ENCODE assay signal across 21 cellular contexts in the genomic region with DNA sequence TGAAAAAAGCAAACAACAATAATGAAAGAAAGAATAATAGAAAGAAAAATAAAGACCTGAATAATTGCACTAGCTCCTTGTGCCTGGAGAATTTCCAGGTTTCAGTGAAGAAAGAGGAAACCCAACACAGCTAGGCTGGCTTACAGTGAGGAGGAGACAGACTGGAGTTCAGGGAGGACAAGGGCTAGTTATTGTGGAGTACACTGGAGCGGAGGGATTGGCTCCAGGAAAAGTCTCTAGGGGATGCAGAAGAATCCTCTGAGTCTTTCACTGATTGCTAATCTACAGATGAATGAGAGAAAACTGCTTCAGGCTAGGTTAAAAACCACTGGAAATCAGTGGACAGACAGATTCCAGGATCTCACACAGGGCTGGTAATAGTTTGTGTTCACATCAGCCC.
A peak's percentile ranks its signal among the peaks of the same experiment; 100 is the strongest.
DNase-seq lines count a peak whose midpoint lies in the region; ATAC-seq and TF ChIP-seq lines count a peak whose summit lies in the region.
"Had no signal": no experiment of that assay in that cellular context is flagged by ENCODE, and none has a peak within 500 bp of the region (broad histone marks: within the 10 kb centered on the region; RNA-seq: fewer than 3 reads in every experiment).

No MANE protein-coding gene starts in this region.

- BruUV-seq in IMR-90 (replicated peaks; lab: Mats Ljungman, UMichigan) = no TSS peak

- no peak overlapping the region for H3K27ac ChIP-seq in IMR-90 (ENCODE audit: insufficient read depth, low read length)
- H3K27ac ChIP-seq: spleen, suprapubic skin had no signal

- H2BK15ac ChIP-seq in IMR-90 (ENCODE audit: low read depth, low read length) = no peak overlapping the region

- no peak overlapping the region for H3K4me3 Mint-ChIP-seq in neural crest cell
- H3K4me3 Mint-ChIP-seq: activated CD8-positive, alpha-beta memory T cell treated with anti-CD3 and anti-CD28 coated beads, Interleukin-2, amount 10 ng/mL, durations not matched to agents 7 days and 5 days; B cell; T-helper 2 cell treated with Interferon-gamma antibody and Interleukin-4, amounts not matched to agents 5 μg/mL and 100 μg/mL, for 36 hours had no signal

- peak overlapping the region; percentile 36 for H3K27ac Mint-ChIP-seq in neural crest cell (ENCODE audit: unreplicated experiment)
- H3K27ac Mint-ChIP-seq: activated CD8-positive, alpha-beta memory T cell treated with anti-CD3 and anti-CD28 coated beads, Interleukin-2, amount 10 ng/mL, durations not matched to agents 7 days and 5 days; B cell; T-helper 2 cell treated with Interferon-gamma antibody and Interleukin-4, amounts not matched to agents 5 μg/mL and 100 μg/mL, for 36 hours had no signal

- H2BK5ac ChIP-seq in IMR-90 (ENCODE audit: low read depth, low read length, poor library complexity, severe bottlenecking) = no peak overlapping the region

- no peaks in the 10 kb centered on the region for H3K36me3 Mint-ChIP-seq in neural crest cell (ENCODE audit: low read depth)

- no peak overlapping the region for H4K5ac ChIP-seq in IMR-90 (ENCODE audit: low read depth, low read length)

- H3K9me3 Mint-ChIP-seq in neural crest cell = no peaks in the 10 kb centered on the region
- H3K9me3 Mint-ChIP-seq: T-helper 2 cell treated with Interferon-gamma antibody and Interleukin-4, amounts not matched to agents 5 μg/mL and 100 μg/mL, for 36 hours had no signal

- no peak overlapping the region for H4K8ac ChIP-seq in IMR-90 (ENCODE audit: low read depth in 2 of 2, low read length in 2 of 2)

- no peak overlapping the region for H3K23ac ChIP-seq in IMR-90 (ENCODE audit: low read depth, low read length)

- no peak for TF ChIP-seq POLR2A in IMR-90 (IDR thresholded peaks at IDR 0.05; ENCODE audit: low read depth, low read length)

- dilution Hi-C loops in IMR-90 (cut with HindIII; ENCODE audit: low sequenced_read_pairs, unreplicated experiment) = no loop called here

- no peak overlapping the region for H2AK9ac ChIP-seq in IMR-90 (replicated peaks; ENCODE audit: low read depth, low read length, poor library complexity)

- peaks cover 2% of the 10 kb centered on the region; the same call in 1 of the 2 replicates for H3K4me1 ChIP-seq in IMR-90 (ENCODE audit: control insufficient read depth, insufficient read depth, low read length)

- in situ Hi-C loops in IMR-90 (cut with MboI; ENCODE audit: low sequenced_read_pairs) = no loop called here

- H4K20me1 ChIP-seq in IMR-90 (ENCODE audit: insufficient read depth, low read length) = no peaks in the 10 kb centered on the region

- H3K27me3 Mint-ChIP-seq in neural crest cell (ENCODE audit: low read depth) = peaks cover 2% of the 10 kb centered on the region

- peaks cover 2% of the 10 kb centered on the region; the same call in 1 of the 2 replicates for H3K9me1 ChIP-seq in IMR-90 (ENCODE audit: insufficient read depth, low read length)

- H3K36me3 ChIP-seq in IMR-90 (ENCODE audit: control insufficient read depth, insufficient read depth, low read length) = no peaks in the 10 kb centered on the region
- H3K36me3 ChIP-seq: spleen, suprapubic skin had no signal

- H3K4ac ChIP-seq in IMR-90 (ENCODE audit: low read depth, low read length) = no peak overlapping the region

- DNase-seq in AG20443 (ENCODE audit: low spot score) (peak; percentile 39), IMR-90 (no peak), fibroblast of mammary gland (ENCODE audit: low read depth) (peak; percentile 82), neural crest cell (ENCODE audit: low read depth, low spot score) (no peak), middle frontal gyrus (ENCODE audit: extremely low spot score, low spot score) (no peak), activated gamma-delta T cell (lab: John Stamatoyannopoulos, UW) (no peak), NOMO-1 treated with dmso at 0.1 percent for 144 hours (lab: John Stamatoyannopoulos, UW; ENCODE audit: unreplicated experiment) (no peak)
- DNase-seq: activated CD8-positive, alpha-beta memory T cell treated with anti-CD3 and anti-CD28 coated beads, Interleukin-2, amount 10 ng/mL, durations not matched to agents 7 days and 5 days; Calu3; central memory CD4-positive, alpha-beta T cell; effector CD4-positive, alpha-beta T cell; KG1; NCI-H2029 treated with DMSO at 0.1 percent for 48 hours; NCI-H524; posterior cingulate gyrus; SHP77 treated with DMSO at 0.1 percent for 48 hours; spleen had no signal

- TF ChIP-seq CTCF in IMR-90 (conservative IDR thresholded peaks at IDR 0.05; ENCODE audit: low read depth, low read length) (no peak), fibroblast of mammary gland (conservative IDR thresholded peaks at IDR 0.05; ENCODE audit: control insufficient read depth, insufficient read depth, low read depth, low read length) (no peak), neural crest cell (conservative IDR thresholded peaks at IDR 0.05) (no peak)

- no peak overlapping the region for H3K56ac ChIP-seq in IMR-90 (ENCODE audit: extremely low read depth, insufficient read depth, low read length)

- H2AFZ ChIP-seq in IMR-90 (replicated peaks; ENCODE audit: low read length, poor library complexity) = peak overlapping the region; percentile 27

- no peak overlapping the region for H3K4me3 ChIP-seq in IMR-90 (ENCODE audit: insufficient read depth, low read depth, low read length)
- H3K4me3 ChIP-seq in fibroblast of mammary gland (ENCODE audit: control insufficient read depth, low read depth, low read length) = no peak overlapping the region
- H3K4me3 ChIP-seq: spleen, suprapubic skin had no signal

- no peak overlapping the region for H2AK5ac ChIP-seq in IMR-90 (ENCODE audit: low read depth, low read length)

- no peak overlapping the region for H2BK120ac ChIP-seq in IMR-90 (ENCODE audit: low read depth, low read length)

- no peak overlapping the region for H3K4me2 ChIP-seq in IMR-90 (ENCODE audit: low read depth, low read length)

- ATAC-seq in IMR-90 (ENCODE audit: low read depth) = peak; percentile 69
- ATAC-seq in GM21576 (IDR thresholded peaks at IDR 0.05; ENCODE audit: unreplicated experiment) = no peak
- ATAC-seq: activated CD8-positive, alpha-beta memory T cell treated with anti-CD3 and anti-CD28 coated beads, Interleukin-2, amount 10 ng/mL, durations not matched to agents 7 days and 5 days had no signal

- peak overlapping the region; percentile 11 for H3K18ac ChIP-seq in IMR-90 (ENCODE audit: low read depth, low read length)

- peaks cover 19% of the 10 kb centered on the region for H3K4me1 Mint-ChIP-seq in neural crest cell

- no peak for TF ChIP-seq RAD21 in IMR-90 (IDR thresholded peaks at IDR 0.05; ENCODE audit: low read length)

- H2BK20ac ChIP-seq in IMR-90 (ENCODE audit: low read depth, low read length) = no peak overlapping the region

- peak overlapping the region; percentile 13; the same call in 1 of the 2 replicates for H4K91ac ChIP-seq in IMR-90 (ENCODE audit: insufficient read depth, low read depth, low read length)

- CTCF ChIA-PET in IMR-90 (lab: Yijun Ruan, JAX) = no interaction called here

- 0 out of 2 replicates have a peak overlapping the region, but pooled peaks have one; percentile 37 for H3K14ac ChIP-seq in IMR-90 (replicated peaks; ENCODE audit: low read depth, low read length)

- H3K27me3 ChIP-seq in IMR-90 (ENCODE audit: control insufficient read depth, insufficient read depth, low read length) = no peaks in the 10 kb centered on the region
- H3K27me3 ChIP-seq: suprapubic skin had no signal

- H3K9me3 ChIP-seq in IMR-90 (ENCODE audit: control insufficient read depth, insufficient read depth, low read length) = no peaks in the 10 kb centered on the region
- H3K9me3 ChIP-seq: spleen, suprapubic skin had no signal

- WGBS in IMR-90 (ENCODE audit: extremely low coverage in 2 of 2, insufficient read length in 1 of 2), 2 experiments = no CpG with 5 or more reads among the region's 1 CpG

- POLR2A ChIA-PET in IMR-90 (lab: Charles Lee; ENCODE audit: unreplicated experiment) = no interaction called here

- intact Hi-C loops in IMR-90 (cut with micrococcal nuclease) = no loop called here

- H3K79me1 ChIP-seq in IMR-90 (ENCODE audit: low read depth in 1 of 2, low read length in 2 of 2) = no peaks in the 10 kb centered on the region

- no peak overlapping the region for H3K9ac ChIP-seq in IMR-90 (ENCODE audit: low read depth, low read length)

TF ChIP-seq in IMR-90, 13 proteins besides CTCF, POLR2A, EP300 and RAD21:
- TF ChIP-seq, protein P1, sequence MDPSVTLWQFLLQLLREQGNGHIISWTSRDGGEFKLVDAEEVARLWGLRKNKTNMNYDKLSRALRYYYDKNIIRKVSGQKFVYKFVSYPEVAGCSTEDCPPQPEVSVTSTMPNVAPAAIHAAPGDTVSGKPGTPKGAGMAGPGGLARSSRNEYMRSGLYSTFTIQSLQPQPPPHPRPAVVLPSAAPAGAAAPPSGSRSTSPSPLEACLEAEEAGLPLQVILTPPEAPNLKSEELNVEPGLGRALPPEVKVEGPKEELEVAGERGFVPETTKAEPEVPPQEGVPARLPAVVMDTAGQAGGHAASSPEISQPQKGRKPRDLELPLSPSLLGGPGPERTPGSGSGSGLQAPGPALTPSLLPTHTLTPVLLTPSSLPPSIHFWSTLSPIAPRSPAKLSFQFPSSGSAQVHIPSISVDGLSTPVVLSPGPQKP (IDR thresholded peaks at IDR 0.05; ENCODE audit: borderline replicate concordance, low read depth, low read length) = no peak
- no peak for TF ChIP-seq NFE2L2 (IDR thresholded peaks at IDR 0.05; ENCODE audit: low read depth, low read length)
- no peak for TF ChIP-seq MAFK (IDR thresholded peaks at IDR 0.05; ENCODE audit: low read depth, low read length)
- TF ChIP-seq BHLHE40 (IDR thresholded peaks at IDR 0.05; ENCODE audit: low read depth, low read length) = no peak
- TF ChIP-seq USF2 (IDR thresholded peaks at IDR 0.05; ENCODE audit: low read depth, low read length) = no peak
- TF ChIP-seq CEBPB (IDR thresholded peaks at IDR 0.05; ENCODE audit: low read depth, low read length) = no peak

Comparison
In these comparisons a context has a peak if more than half of its experiments do, and no peak if none do; other contexts are left out.
1. DNase-seq: peak in AG20443 (single experiment) and fibroblast of mammary gland (single experiment); none in IMR-90 (single experiment), neural crest cell (single experiment), middle frontal gyrus (single experiment), activated gamma-delta T cell (single experiment) and NOMO-1 treated with dmso at 0.1 percent for 144 hours (single experiment).